Comparison of ENCODE assay signal across 8 cellular contexts in the genomic region with DNA sequence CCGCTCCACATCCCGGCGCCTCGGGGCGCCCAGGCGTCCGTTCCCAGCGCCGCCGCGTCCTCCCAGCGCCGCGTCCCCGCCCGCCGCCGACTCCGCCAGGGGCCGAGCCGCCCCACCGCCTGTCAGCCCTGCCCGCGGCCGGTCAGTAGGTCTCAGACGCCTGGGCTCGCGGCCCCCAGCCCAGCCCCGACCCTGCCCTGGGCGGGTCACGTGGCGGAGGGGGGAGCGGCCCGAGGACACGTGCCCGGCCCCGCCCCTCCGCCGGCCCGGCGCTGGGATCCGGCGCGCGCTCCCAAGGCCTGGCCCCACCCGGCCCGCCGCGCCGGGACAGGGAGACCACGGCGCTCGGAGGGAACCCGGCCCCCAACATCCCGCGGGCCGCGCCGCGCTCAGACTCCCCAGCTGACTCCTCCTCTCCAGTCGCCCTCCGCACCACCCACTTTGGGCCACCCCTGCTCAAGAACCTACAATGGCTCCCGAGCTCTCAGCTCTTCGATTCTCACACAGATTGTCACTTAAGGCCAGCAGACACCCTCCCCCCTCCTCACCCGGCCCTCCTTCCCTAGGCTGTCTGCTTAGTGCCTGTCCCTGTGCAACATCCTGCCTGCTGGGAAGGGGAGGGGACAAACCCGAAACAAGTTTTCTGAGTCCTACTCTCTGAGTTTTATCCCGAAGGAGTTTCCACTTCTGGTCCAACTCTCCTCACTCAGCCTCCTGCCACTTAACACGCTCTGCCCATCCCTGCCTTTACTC. TPM values are rescaled to one million over a fixed set of nuclear protein-coding genes. Genes with fewer than 3 reads are reported as not detected.
DNase-seq lines count a peak whose midpoint lies in the region; ATAC-seq and TF ChIP-seq lines count a peak whose summit lies in the region.

A gene with protein sequence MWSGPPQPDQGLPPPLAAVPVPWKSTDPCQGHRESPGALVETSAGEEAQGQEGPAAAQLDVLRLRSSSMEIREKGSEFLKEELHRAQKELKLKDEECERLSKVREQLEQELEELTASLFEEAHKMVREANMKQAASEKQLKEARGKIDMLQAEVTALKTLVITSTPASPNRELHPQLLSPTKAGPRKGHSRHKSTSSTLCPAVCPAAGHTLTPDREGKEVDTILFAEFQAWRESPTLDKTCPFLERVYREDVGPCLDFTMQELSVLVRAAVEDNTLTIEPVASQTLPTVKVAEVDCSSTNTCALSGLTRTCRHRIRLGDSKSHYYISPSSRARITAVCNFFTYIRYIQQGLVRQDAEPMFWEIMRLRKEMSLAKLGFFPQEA (minus strand): TSS at position 210 of the 753 bp plus-strand sequence. CDS start 199 bp downstream, at position 11.

- no peak for TF ChIP-seq EP300 in esophagus muscularis mucosa (IDR thresholded peaks at IDR 0.05)

- DNase-seq in stimulated activated CD4-positive, alpha-beta T cell treated with anti-CD3 and anti-CD28 coated beads, Interleukin-4, amount 100 ng/mL, for 24 hours, result peak; percentile 2
- DNase-seq in stimulated activated CD4-positive, alpha-beta T cell treated with anti-CD3 and anti-CD28 coated beads, Interleukin-4, amount 100 ng/mL, for 4 hours, result no peak
- peak; percentile 54 for DNase-seq in WERI-Rb-1
- DNase-seq in esophagus muscularis mucosa (ENCODE audit: extremely low spot score), result no peak
- peak; percentile 70 for DNase-seq in ureter (ENCODE audit: low spot score)

- H3K9me3 ChIP-seq in WERI-Rb-1 (ENCODE audit: severe bottlenecking), result no peaks in the 10 kb centered on the region
- no peaks in the 10 kb centered on the region for H3K9me3 ChIP-seq in esophagus muscularis mucosa
- H3K9me3 ChIP-seq in mucosa of rectum (ENCODE audit: control insufficient read depth in 2 of 2, low read length in 2 of 2), result no peaks in the 10 kb centered on the region

- H3K27me3 ChIP-seq in WERI-Rb-1 (ENCODE audit: insufficient read depth, low read depth, severe bottlenecking), result no peaks in the 10 kb centered on the region
- H3K27me3 ChIP-seq in esophagus muscularis mucosa, result peaks cover 0 to 20% (median 0%) of the 10 kb centered on the region in 4 donors
- H3K27me3 ChIP-seq in mucosa of rectum (ENCODE audit: control insufficient read depth in 2 of 2, insufficient read depth in 2 of 2, low read length in 2 of 2), result peaks cover 27 to 35% of the 10 kb centered on the region in 2 donors

- 4% methylated on average over 32 of the region's 68 CpGs for WGBS in esophagus muscularis mucosa

- TF ChIP-seq CTCF in WERI-Rb-1 (IDR thresholded peaks at IDR 0.05; ENCODE audit: low read depth, low read length) (no peak), esophagus muscularis mucosa (IDR thresholded peaks at IDR 0.05) (no peak)

- H3K4me3 ChIP-seq in WERI-Rb-1 (ENCODE audit: low read depth, low read length), result peak within 1 kb of the TSS; percentile 42
- H3K4me3 ChIP-seq in esophagus muscularis mucosa, result peak within 1 kb of the TSS; percentile 71 to 91 (median 77)
- peak within 1 kb of the TSS; percentile 64 to 70 for H3K4me3 ChIP-seq in mucosa of rectum (ENCODE audit: low read length in 2 of 2)

- ATAC-seq in GM21390 (IDR thresholded peaks at IDR 0.05; ENCODE audit: unreplicated experiment) (no peak), HG03095 (IDR thresholded peaks at IDR 0.05; ENCODE audit: unreplicated experiment) (no peak)

- H3K27ac ChIP-seq in WERI-Rb-1 (no peak within 1 kb of the TSS), esophagus muscularis mucosa (replicated peaks in 1 of 4) (peak within 1 kb of the TSS; percentile 72 to 85 (median 76)), mucosa of rectum (ENCODE audit: low read depth in 2 of 2, low read length in 2 of 2) (peak within 1 kb of the TSS; percentile 25 to 39)

- peak within 1 kb of the TSS; percentile 28 to 46 for H3K9ac ChIP-seq in mucosa of rectum (ENCODE audit: low read depth in 1 of 2, low read length in 2 of 2)

- intact Hi-C loops in esophagus muscularis mucosa (cut with DNase I), result no loop called here

- H3K36me3 ChIP-seq in WERI-Rb-1 (no peaks in the 10 kb centered on the region), esophagus muscularis mucosa (no peaks in the 10 kb centered on the region), mucosa of rectum (ENCODE audit: control insufficient read depth in 2 of 2, insufficient read depth in 2 of 2, low read length in 2 of 2) (no peaks in the 10 kb centered on the region)

- peak; percentile 35 for TF ChIP-seq POLR2A in esophagus muscularis mucosa (IDR thresholded peaks at IDR 0.05; ENCODE audit: low read depth)

- peaks cover 32 to 84% (median 82%) of the 10 kb centered on the region in 4 donors for H3K4me1 ChIP-seq in esophagus muscularis mucosa
- peaks cover 3 to 5% of the 10 kb centered on the region in 2 donors for H3K4me1 ChIP-seq in mucosa of rectum (ENCODE audit: control insufficient read depth in 2 of 2, insufficient read depth in 2 of 2, low read length in 2 of 2)

RNA-seq across cellular contexts. Expression of the gene that starts here (rescaled TPM):
- total RNA-seq in esophagus muscularis mucosa, result 10 to 100 TPM; 14.0 to 31.5 (median 14.2) TPM
- 14.9 TPM for total RNA-seq in ureter

Comparison
In these comparisons a context has a peak if more than half of its experiments do, and no peak if none do; other contexts are left out.
1. DNase-seq: peak in stimulated activated CD4-positive, alpha-beta T cell treated with anti-CD3 and anti-CD28 coated beads, Interleukin-4, amount 100 ng/mL, for 24 hours (single experiment), WERI-Rb-1 (single experiment) and ureter (single experiment); none in stimulated activated CD4-positive, alpha-beta T cell treated with anti-CD3 and anti-CD28 coated beads, Interleukin-4, amount 100 ng/mL, for 4 hours (0 of 2) and esophagus muscularis mucosa (single experiment).
2. Peak in every context shown above with its lines, with median percentiles within 50 percentile points of each other: H3K4me3 ChIP-seq.